In genomic region chr9:81371824-81372223, GRCh38 we compare ENCODE assay signal across 18 cellular contexts.
DNase-seq lines count a peak whose midpoint lies in the region; ATAC-seq, FAIRE-seq and TF ChIP-seq lines count a peak whose summit lies in the region.
"Had no signal": no experiment of that assay in that cellular context is flagged by ENCODE, and none has a peak within 500 bp of the region (broad histone marks: within the 10 kb centered on the region; RNA-seq: fewer than 3 reads in every experiment).

No MANE protein-coding gene starts in this region.

- BruUV-seq in MCF 10A (replicated peaks; lab: Mats Ljungman, UMichigan): no TSS peak

- H3K4me3 Mint-ChIP-seq in MCF 10A (ENCODE audit: unreplicated experiment) (no peak overlapping the region), nephron progenitor cell (no peak overlapping the region)
- H3K4me3 Mint-ChIP-seq: HFFc6 had no signal

- ATAC-seq in foreskin keratinocyte: no peak

- H3K9me3 Mint-ChIP-seq in MCF 10A (ENCODE audit: unreplicated experiment): no peaks in the 10 kb centered on the region
- peaks cover 10% of the 10 kb centered on the region for H3K9me3 Mint-ChIP-seq in nephron progenitor cell
- H3K9me3 Mint-ChIP-seq: HFFc6 had no signal

- no peaks in the 10 kb centered on the region for H3K4me1 ChIP-seq in breast epithelium
- H3K4me1 ChIP-seq in vagina: no peaks in the 10 kb centered on the region
- H3K4me1 ChIP-seq in foreskin keratinocyte: no peaks in the 10 kb centered on the region
- H3K4me1 ChIP-seq: Peyer's patch, SJCRH30 had no signal

- H3K4me1 Mint-ChIP-seq in MCF 10A (ENCODE audit: insufficient read depth, unreplicated experiment) (no peaks in the 10 kb centered on the region), nephron progenitor cell (peaks cover 79% of the 10 kb centered on the region)

- TF ChIP-seq POLR2A in breast epithelium (IDR thresholded peaks at IDR 0.05) (no peak), vagina (IDR thresholded peaks at IDR 0.05) (no peak)

- CTCF ChIA-PET in MCF 10A (lab: Yijun Ruan, JAX): no interaction called here

- intact Hi-C loops in MCF 10A (cut with micrococcal nuclease): no loop called here
- intact Hi-C loops in breast epithelium (cut with DNase I; ENCODE audit: low total_unique reads): loop anchor here (5.0 kb wide), 1 partner anchor 835 kb away; no protein-coding TSS in a partner anchor
- intact Hi-C loops in vagina (cut with DNase I): no loop called here

- no peak for TF ChIP-seq CTCF in MCF 10A (IDR thresholded peaks at IDR 0.05; ENCODE audit: unreplicated experiment)
- no peak for TF ChIP-seq CTCF in breast epithelium (IDR thresholded peaks at IDR 0.05)
- no peak for TF ChIP-seq CTCF in nephron progenitor cell (IDR thresholded peaks at IDR 0.05)
- TF ChIP-seq CTCF in vagina (IDR thresholded peaks at IDR 0.05): no peak
- no peak for TF ChIP-seq CTCF in foreskin keratinocyte (conservative IDR thresholded peaks at IDR 0.05)

- H3K27ac Mint-ChIP-seq in MCF 10A (ENCODE audit: low read depth, unreplicated experiment) (no peak overlapping the region), nephron progenitor cell (peak overlapping the region; percentile 82)
- H3K27ac Mint-ChIP-seq: HFFc6 had no signal

- POLR2A ChIA-PET in MCF 10A (lab: Yijun Ruan, JAX): no interaction called here

- H3K36me3 Mint-ChIP-seq in MCF 10A (ENCODE audit: insufficient read depth, unreplicated experiment) (no peaks in the 10 kb centered on the region), nephron progenitor cell (ENCODE audit: low read depth) (peaks cover 9% of the 10 kb centered on the region)

- H3K27ac ChIP-seq in breast epithelium (peak overlapping the region; percentile 65 to 72), vagina (peak overlapping the region; percentile 4), foreskin keratinocyte (no peak overlapping the region)
- H3K27ac ChIP-seq: Peyer's patch, SJCRH30 had no signal

- in situ Hi-C loops in T47D (cut with HindIII; ENCODE audit: low pct_unique_long_range_greater_than_20kb, low sequenced_read_pairs): no loop called here

- DNase-seq in T47D (ENCODE audit: low read depth in 1 of 2, low spot score in 1 of 2) (peak; percentile 40 to 87), MCF 10A (ENCODE audit: unreplicated experiment) (no peak), breast epithelium (ENCODE audit: low spot score in 2 of 2) (peak; percentile 85 to 86), nephron progenitor cell (no peak), vagina (ENCODE audit: extremely low spot score in 2 of 2) (no peak), RCC 7860 (ENCODE audit: low spot score) (no peak), foreskin keratinocyte (no peak), SKM-1 (lab: John Stamatoyannopoulos, UW; ENCODE audit: unreplicated experiment) (no peak)
- DNase-seq: 8988T, DMS53, GOT3, HFFc6, NCI-H1105 treated with DMSO at 0.1 percent for 48 hours, NCI-H187 treated with DMSO at 0.1 percent for 48 hours, NCI-H510A, Peyer's patch, SJCRH30 had no signal

- H3K36me3 ChIP-seq in breast epithelium: no peaks in the 10 kb centered on the region
- H3K36me3 ChIP-seq in vagina: no peaks in the 10 kb centered on the region
- H3K36me3 ChIP-seq: Peyer's patch, SJCRH30 had no signal

- FAIRE-seq in RCC 7860 (lab: Jason Lieb, UNC): no peak
- FAIRE-seq: G401.6 had no signal

- H3K9me3 ChIP-seq in breast epithelium (no peaks in the 10 kb centered on the region), vagina (no peaks in the 10 kb centered on the region)
- H3K9me3 ChIP-seq: Peyer's patch, SJCRH30 had no signal

- H3K4me3 ChIP-seq in breast epithelium: no peak overlapping the region
- H3K4me3 ChIP-seq in vagina: no peak overlapping the region
- H3K4me3 ChIP-seq: Peyer's patch, SJCRH30 had no signal

- H3K27me3 Mint-ChIP-seq in MCF 10A (ENCODE audit: insufficient read depth, unreplicated experiment): no peaks in the 10 kb centered on the region
- H3K27me3 Mint-ChIP-seq in nephron progenitor cell (ENCODE audit: low read depth, poor library complexity): peaks cover 2% of the 10 kb centered on the region

- H3K27me3 ChIP-seq in breast epithelium (no peaks in the 10 kb centered on the region), vagina (no peaks in the 10 kb centered on the region), foreskin keratinocyte (no peaks in the 10 kb centered on the region)
- H3K27me3 ChIP-seq: Peyer's patch, SJCRH30 had no signal

Comparison
In these comparisons a context has a peak if more than half of its experiments do, and no peak if none do; other contexts are left out.
1. DNase-seq: peak in T47D (2 of 2) and breast epithelium (2 of 2); none in MCF 10A (single experiment), nephron progenitor cell (single experiment), vagina (0 of 2), RCC 7860 (single experiment), foreskin keratinocyte (0 of 2) and SKM-1 (single experiment).